ENCODE assay signal across 13 cellular contexts in the genomic region with DNA sequence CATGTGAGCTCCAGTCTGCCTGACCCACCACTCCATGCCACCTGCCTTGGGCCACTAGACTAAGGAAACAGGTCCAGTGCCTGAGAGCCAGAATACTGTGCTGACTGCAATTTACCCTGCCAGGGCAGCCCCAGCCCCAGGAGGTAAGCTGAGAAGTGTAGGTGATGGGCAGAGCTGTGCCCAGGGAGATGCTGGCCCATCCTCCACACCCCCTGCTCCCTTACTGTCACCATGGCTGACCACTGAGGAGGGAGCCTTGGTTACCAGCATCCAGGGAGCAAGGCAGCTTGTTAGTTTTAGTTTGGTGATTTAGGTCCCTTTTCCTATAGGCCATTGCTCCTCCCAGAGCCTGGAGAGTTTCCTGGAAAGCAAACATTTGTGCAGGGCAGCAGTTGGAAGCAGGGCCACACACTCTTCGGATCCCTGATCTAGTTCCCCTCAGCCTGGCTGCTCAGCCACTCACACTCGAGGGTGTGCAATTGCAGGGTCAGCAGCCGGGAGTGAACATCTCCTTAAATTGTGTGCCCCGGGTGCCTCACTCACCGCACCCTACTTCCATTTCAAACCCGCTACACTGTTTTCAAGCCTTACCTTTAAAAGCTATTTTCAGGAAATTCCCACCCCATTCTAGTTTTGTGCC. TPM values are rescaled to one million over a fixed set of nuclear protein-coding genes. Genes with fewer than 3 reads are reported as not detected.
DNase-seq lines count a peak whose midpoint lies in the region; ATAC-seq and TF ChIP-seq lines count a peak whose summit lies in the region.
"Had no signal": no experiment of that assay in that cellular context is flagged by ENCODE, and none has a peak within 500 bp of the region (broad histone marks: within the 10 kb centered on the region; RNA-seq: fewer than 3 reads in every experiment).

No MANE protein-coding gene starts in this region.

- H3K27me3 ChIP-seq in adipocyte (replicated peaks; ENCODE audit: control insufficient read depth, insufficient read depth, low read length) (no peaks in the 10 kb centered on the region), esophagus (ENCODE audit: control insufficient read depth in 1 of 2, insufficient read depth in 2 of 2, low read length in 2 of 2) (no peaks in the 10 kb centered on the region), muscle layer of duodenum (ENCODE audit: low read depth, low read length) (no peaks in the 10 kb centered on the region), tibial artery (no peaks in the 10 kb centered on the region)

- H3K4me1 ChIP-seq in adipocyte (ENCODE audit: control insufficient read depth, insufficient read depth, low read length) (peaks cover 73% of the 10 kb centered on the region), esophagus (ENCODE audit: control insufficient read depth in 2 of 2, insufficient read depth in 2 of 2, low read length in 1 of 2) (peaks cover 0 to 8% of the 10 kb centered on the region in 2 donors), muscle layer of duodenum (ENCODE audit: control insufficient read depth in 1 of 2, insufficient read depth in 2 of 2, low read length in 2 of 2) (peaks cover 5 to 29% of the 10 kb centered on the region in 2 donors), tibial artery (peaks cover 0 to 71% (median 30%) of the 10 kb centered on the region in 4 donors)

- intact Hi-C loops in tibial artery (cut with DNase I; ENCODE audit: low total_unique reads) = loop anchor here (5.0 kb wide), 1 partner anchor 359 kb away; no protein-coding TSS in a partner anchor

- WGBS in esophagus, 2 donors = 75 to 80% methylated on average over 6 of the region's 6 CpGs

- DNase-seq in adipocyte (ENCODE audit: low read depth) (no peak), tibial artery (no peak), COLO668 (lab: John Stamatoyannopoulos, UW; ENCODE audit: unreplicated experiment) (no peak), NCI-H2081 treated with DMSO at 0.1 percent for 48 hours (lab: John Stamatoyannopoulos, UW) (no peak)
- DNase-seq: activated naive CD4-positive, alpha-beta T cell treated with anti-CD3 and anti-CD28 coated beads for 36 hours; GF-D8; H7; NCI-H2081; SIG-M5 had no signal

- no peak for ATAC-seq in GM19324 (IDR thresholded peaks at IDR 0.05; ENCODE audit: low FRiP score, unreplicated experiment)

- H3K36me3 ChIP-seq in adipocyte (ENCODE audit: control insufficient read depth, insufficient read depth, low read length, severe bottlenecking) = peaks cover 7% of the 10 kb centered on the region
- no peaks in the 10 kb centered on the region for H3K36me3 ChIP-seq in esophagus (ENCODE audit: control insufficient read depth in 2 of 2, insufficient read depth in 2 of 2, low read length in 1 of 2)
- no peaks in the 10 kb centered on the region for H3K36me3 ChIP-seq in muscle layer of duodenum (ENCODE audit: control insufficient read depth in 1 of 2, insufficient read depth in 2 of 2, low read length in 2 of 2)
- H3K36me3 ChIP-seq in tibial artery = peaks cover 0 to 38% (median 5%) of the 10 kb centered on the region in 3 donors

- H3K9ac ChIP-seq in adipocyte (ENCODE audit: low read length) = peak overlapping the region; percentile 88

- peak overlapping the region; percentile 86 for H3K4me3 ChIP-seq in adipocyte (ENCODE audit: low read length)
- peak overlapping the region; percentile 41 to 43 for H3K4me3 ChIP-seq in esophagus (ENCODE audit: low read depth in 1 of 2, low read length in 2 of 2)
- peak overlapping the region; percentile 34 to 44 for H3K4me3 ChIP-seq in muscle layer of duodenum (ENCODE audit: low read depth in 1 of 2, low read length in 2 of 2)
- H3K4me3 ChIP-seq in tibial artery = peak overlapping the region; percentile 55 to 63
- H3K4me3 ChIP-seq: hepatocyte had no signal

- no peak for TF ChIP-seq CTCF in tibial artery (IDR thresholded peaks at IDR 0.05)

- H3K9me3 ChIP-seq in adipocyte (ENCODE audit: control insufficient read depth, low read length) (no peaks in the 10 kb centered on the region), esophagus (ENCODE audit: control insufficient read depth in 2 of 2, insufficient read depth in 1 of 2, low read depth in 1 of 2, low read length in 1 of 2) (no peaks in the 10 kb centered on the region), muscle layer of duodenum (ENCODE audit: control insufficient read depth in 1 of 2, low read length in 2 of 2) (no peaks in the 10 kb centered on the region), tibial artery (no peaks in the 10 kb centered on the region)

- peak overlapping the region in 1 of 2 donors; percentile 22 for H3K27ac ChIP-seq in esophagus (ENCODE audit: low read depth in 2 of 2, low read length in 1 of 2)
- H3K27ac ChIP-seq in muscle layer of duodenum (ENCODE audit: low read length) = peak overlapping the region; percentile 1
- H3K27ac ChIP-seq in tibial artery = peak overlapping the region; percentile 62 to 69
- H3K27ac ChIP-seq: hepatocyte had no signal

RNA-seq across cellular contexts. Expression of gene GALNT15, which starts 2.0 kb away (rescaled TPM):
- polyA plus RNA-seq in esophagus = 1 to 10 TPM; 2.8 to 7.9 TPM
